Comparison of ENCODE assay signal across 26 cellular contexts in the genomic region with DNA sequence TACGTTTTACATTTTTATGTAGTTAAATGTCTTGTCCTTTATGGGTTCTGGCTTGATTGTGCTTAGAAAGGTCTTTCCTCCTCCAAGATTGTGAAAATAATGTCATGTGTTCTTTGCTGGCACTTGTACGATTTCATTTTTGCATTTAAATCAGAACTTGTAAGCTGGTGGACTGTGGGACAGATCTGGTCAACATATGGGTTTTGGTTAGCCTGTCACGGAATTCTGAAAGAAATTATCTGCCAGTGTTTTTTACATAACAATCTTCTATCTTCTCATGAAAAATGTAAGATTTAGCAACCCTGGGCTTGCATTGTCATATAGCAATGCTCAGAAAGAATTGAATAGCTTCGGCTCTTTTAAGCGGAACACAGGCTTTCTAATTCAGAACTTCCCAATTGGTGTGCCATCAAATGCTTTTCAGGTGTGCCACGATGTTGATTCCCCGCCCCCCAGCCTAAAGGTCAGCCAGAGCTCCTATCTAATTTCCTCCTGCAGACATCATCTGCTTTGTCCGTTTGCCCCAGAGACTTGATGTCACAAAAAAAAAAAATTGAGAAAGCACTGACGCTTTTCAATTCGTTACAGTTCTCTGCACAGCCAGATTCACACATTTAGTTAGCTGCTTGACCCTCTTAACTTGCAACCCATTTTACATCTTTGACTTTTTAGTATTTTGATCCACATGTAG. TPM values are rescaled to one million over a fixed set of nuclear protein-coding genes. Genes with fewer than 3 reads are reported as not detected.
A peak's percentile ranks its signal among the peaks of the same experiment; 100 is the strongest.
DNase-seq lines count a peak whose midpoint lies in the region; ATAC-seq and TF ChIP-seq lines count a peak whose summit lies in the region.
"Had no signal": no experiment of that assay in that cellular context is flagged by ENCODE, and none has a peak within 500 bp of the region (broad histone marks: within the 10 kb centered on the region; RNA-seq: fewer than 3 reads in every experiment).

No MANE protein-coding gene starts in this region.

- no peak overlapping the region for H2AFZ ChIP-seq in neuronal stem cell (ENCODE audit: low read length)

- no peak overlapping the region for H4K91ac ChIP-seq in neuronal stem cell (ENCODE audit: low read depth, low read length, poor library complexity)

- H3K9ac ChIP-seq in BLaER1 treated with 17β-estradiol and CSF1 and Interleukin-3, amounts not matched to agents 10 nM and 100 nM = peak overlapping the region in 9 of 11 experiments; percentile 6 to 62 (median 35); a peak in 12 of 22 replicates
- H3K9ac ChIP-seq in endodermal cell (ENCODE audit: extremely low read depth, low read length, poor library complexity, severe bottlenecking) (no peak overlapping the region), neuronal stem cell (ENCODE audit: low read depth, low read length, poor library complexity) (no peak overlapping the region)

- H3K9me3 Mint-ChIP-seq in endodermal cell = no peaks in the 10 kb centered on the region
- H3K9me3 Mint-ChIP-seq: activated T-cell treated with anti-CD3 and anti-CD28 coated beads, Interleukin-2, amount 50 U/mL, for 4 hours; CD4-positive, CD25-positive, alpha-beta regulatory T cell; dendritic cell treated with granulocyte-macrophage colony-stimulating factor and Interleukin-4, amounts not matched to agents 40 ng/mL and 50 ng/mL, for 4 days had no signal

- no peak overlapping the region for H3K4me3 Mint-ChIP-seq in endodermal cell
- H3K4me3 Mint-ChIP-seq: activated T-cell treated with anti-CD3 and anti-CD28 coated beads, Interleukin-2, amount 50 U/mL, for 4 hours; CD4-positive, CD25-positive, alpha-beta regulatory T cell; dendritic cell treated with granulocyte-macrophage colony-stimulating factor and Interleukin-4, amounts not matched to agents 40 ng/mL and 50 ng/mL, for 4 days had no signal

- H3K14ac ChIP-seq in neuronal stem cell (ENCODE audit: low read length) = no peak overlapping the region

- H4K20me1 ChIP-seq in BLaER1 treated with 17β-estradiol and CSF1 and Interleukin-3, amounts not matched to agents 10 nM and 100 nM = peaks cover 0 to 72% (median 0%) of the 10 kb centered on the region in 11 experiments; a peak in 5 of 22 replicates

- peaks cover 52 to 94% (median 70%) of the 10 kb centered on the region in 10 experiments for H3K4me1 ChIP-seq in BLaER1 treated with 17β-estradiol and CSF1 and Interleukin-3, amounts not matched to agents 10 nM and 100 nM
- H3K4me1 ChIP-seq in endodermal cell (ENCODE audit: control insufficient read depth, insufficient read depth, low read length) = peaks cover 6% of the 10 kb centered on the region
- peaks cover 12 to 26% of the 10 kb centered on the region in 2 donors for H3K4me1 ChIP-seq in neuronal stem cell (ENCODE audit: control insufficient read depth in 2 of 2, insufficient read depth in 1 of 2, low read depth in 1 of 2, low read length in 2 of 2)

- H3K36me3 ChIP-seq in BLaER1 treated with 17β-estradiol and CSF1 and Interleukin-3, amounts not matched to agents 10 nM and 100 nM = peaks cover 22 to 77% (median 43%) of the 10 kb centered on the region in 11 experiments; a peak in 21 of 22 replicates
- H3K36me3 ChIP-seq in endodermal cell (ENCODE audit: control insufficient read depth, insufficient read depth, low read length) (peaks cover 38% of the 10 kb centered on the region), neuronal stem cell (replicated peaks in 1 of 2; ENCODE audit: control insufficient read depth in 2 of 2, insufficient read depth in 2 of 2, low read length in 2 of 2) (no peaks in the 10 kb centered on the region)
- H3K36me3 ChIP-seq: cardiac muscle cell had no signal

- peak overlapping the region in 8 of 11 experiments; percentile 26 to 70 (median 48); a peak in 15 of 22 replicates for H3K27ac ChIP-seq in BLaER1 treated with 17β-estradiol and CSF1 and Interleukin-3, amounts not matched to agents 10 nM and 100 nM
- peak overlapping the region; percentile 66 for H3K27ac ChIP-seq in endodermal cell (ENCODE audit: low read depth, low read length)
- H3K27ac ChIP-seq in neuronal stem cell (replicated peaks; ENCODE audit: low read length) = peak overlapping the region; percentile 52
- H3K27ac ChIP-seq: cardiac muscle cell, psoas muscle, stomach had no signal

- H2BK5ac ChIP-seq in neuronal stem cell (ENCODE audit: low read length) = no peak overlapping the region

- H2AK5ac ChIP-seq in neuronal stem cell (ENCODE audit: low read depth, low read length) = no peak overlapping the region

- ATAC-seq in HG02571 (IDR thresholded peaks at IDR 0.05; ENCODE audit: unreplicated experiment) (no peak), HG02610 (IDR thresholded peaks at IDR 0.05; ENCODE audit: unreplicated experiment) (no peak), GM19455 (IDR thresholded peaks at IDR 0.05; ENCODE audit: unreplicated experiment) (no peak)
- ATAC-seq: activated T-cell treated with anti-CD3 and anti-CD28 coated beads, Interleukin-2, amount 50 U/mL, for 4 hours; HCT116 had no signal

- H3K4me3 ChIP-seq in BLaER1 treated with 17β-estradiol and CSF1 and Interleukin-3, amounts not matched to agents 10 nM and 100 nM = peak overlapping the region in 3 of 10 experiments; percentile 6 to 35 (median 15); a peak in 3 of 20 replicates
- no peak overlapping the region for H3K4me3 ChIP-seq in endodermal cell (ENCODE audit: low read length)
- H3K4me3 ChIP-seq in neuronal stem cell (ENCODE audit: low read length in 2 of 2) = no peak overlapping the region
- H3K4me3 ChIP-seq: cardiac muscle cell, lung, psoas muscle, smooth muscle cell, stomach had no signal

- no peak overlapping the region for H3K27ac Mint-ChIP-seq in endodermal cell
- H3K27ac Mint-ChIP-seq: dendritic cell treated with granulocyte-macrophage colony-stimulating factor and Interleukin-4, amounts not matched to agents 40 ng/mL and 50 ng/mL, for 4 days had no signal

- peak overlapping the region; percentile 40 to 83 (median 67) for H3K4me2 ChIP-seq in BLaER1 treated with 17β-estradiol and CSF1 and Interleukin-3, amounts not matched to agents 10 nM and 100 nM
- H3K4me2 ChIP-seq in neuronal stem cell (ENCODE audit: insufficient read depth, low read length, poor library complexity, severe bottlenecking) = no peak overlapping the region
- H3K4me2 ChIP-seq: smooth muscle cell had no signal

- H2BK120ac ChIP-seq in neuronal stem cell (ENCODE audit: low read depth, low read length) = no peak overlapping the region

- peaks cover 4% of the 10 kb centered on the region for H3K79me1 ChIP-seq in neuronal stem cell (ENCODE audit: low read depth, low read length)

- no peak overlapping the region for H2BK12ac ChIP-seq in neuronal stem cell (ENCODE audit: low read length)

- no peak overlapping the region for H4K8ac ChIP-seq in neuronal stem cell (ENCODE audit: low read depth, low read length)

- H3K4me1 Mint-ChIP-seq in endodermal cell = peaks cover 47% of the 10 kb centered on the region

- H3K23ac ChIP-seq in neuronal stem cell (ENCODE audit: low read depth, low read length, poor library complexity) = no peak overlapping the region

- DNase-seq in NAMALWA (ENCODE audit: low spot score) (peak; percentile 57), endodermal cell (no peak), neuronal stem cell (ENCODE audit: low spot score) (no peak)
- no peak for DNase-seq in effector CD4-positive, alpha-beta T cell
- DNase-seq: activated CD4-positive, alpha-beta T cell treated with anti-CD3 and anti-CD28 coated beads for 1 hour; activated naive CD4-positive, alpha-beta T cell treated with Interleukin-2 at 50 U/mL for 16 hours; activated T-cell treated with anti-CD3 and anti-CD28 coated beads, Interleukin-2, amount 50 U/mL, for 4 hours; amniotic stem cell; CD4-positive, CD25-positive, alpha-beta regulatory T cell; hippocampal formation; islet precursor cell; NCI-H1092 treated with DMSO at 0.1 percent for 48 hours; NCI-H1930; psoas muscle; stimulated activated CD4-positive, alpha-beta T cell treated with anti-CD3 and anti-CD28 coated beads, Interleukin-2, amount 100 ng/mL, for 48 hours; stomach had no signal

- no peaks in the 10 kb centered on the region for H3K27me3 Mint-ChIP-seq in endodermal cell (ENCODE audit: insufficient read depth)
- H3K27me3 Mint-ChIP-seq: CD4-positive, CD25-positive, alpha-beta regulatory T cell; dendritic cell treated with granulocyte-macrophage colony-stimulating factor and Interleukin-4, amounts not matched to agents 40 ng/mL and 50 ng/mL, for 4 days had no signal

- H3K27me3 ChIP-seq in BLaER1 treated with 17β-estradiol and CSF1 and Interleukin-3, amounts not matched to agents 10 nM and 100 nM = no peaks in the 10 kb centered on the region
- H3K27me3 ChIP-seq in endodermal cell (ENCODE audit: control insufficient read depth, insufficient read depth, low read length, poor library complexity, severe bottlenecking) (no peaks in the 10 kb centered on the region), neuronal stem cell (ENCODE audit: control insufficient read depth in 3 of 3, insufficient read depth in 3 of 3, low read depth in 1 of 3, low read length in 3 of 3) (no peaks in the 10 kb centered on the region)
- H3K27me3 ChIP-seq: cardiac muscle cell, stomach had no signal

- H3K9me3 ChIP-seq in BLaER1 treated with 17β-estradiol and CSF1 and Interleukin-3, amounts not matched to agents 10 nM and 100 nM (replicated peaks in 1 of 11) = no peaks in the 10 kb centered on the region
- H3K9me3 ChIP-seq in endodermal cell (ENCODE audit: control insufficient read depth, low read length) (no peaks in the 10 kb centered on the region), neuronal stem cell (replicated peaks in 1 of 2; ENCODE audit: control insufficient read depth in 2 of 2, insufficient read depth in 1 of 2, low read depth in 1 of 2, low read length in 2 of 2) (no peaks in the 10 kb centered on the region)
- H3K9me3 ChIP-seq: psoas muscle, stomach had no signal

- 68 to 71% methylated on average over 8 to 10 of the region's 10 CpGs for WGBS in endodermal cell (ENCODE audit: insufficient coverage in 1 of 2, insufficient read length in 1 of 2), 2 experiments
- no CpG with 5 or more reads among the region's 10 CpGs for WGBS in neuronal stem cell (ENCODE audit: extremely low coverage in 2 of 2, insufficient read length in 2 of 2, insufficient replicate concordance in 1 of 2), 2 donors

- no peak overlapping the region for H3K18ac ChIP-seq in neuronal stem cell (ENCODE audit: low read length)

- H3K36me3 Mint-ChIP-seq in endodermal cell (ENCODE audit: low read depth) = peaks cover 41% of the 10 kb centered on the region

- TF ChIP-seq CTCF in endodermal cell (conservative IDR thresholded peaks at IDR 0.05) = no peak

- H2BK15ac ChIP-seq in neuronal stem cell (ENCODE audit: low read length) = no peak overlapping the region

- H3K4ac ChIP-seq in neuronal stem cell (ENCODE audit: low read length) = no peak overlapping the region

RNA-seq across cellular contexts. Expression of gene AFF1, which starts 16.2 kb away (rescaled TPM):
- 100 to 1,000 TPM; 134 to 171 TPM for total RNA-seq in endodermal cell
- 30.2 TPM for polyA plus RNA-seq in endodermal cell (2013, experiment 1 of 2)
- polyA plus RNA-seq in endodermal cell (2013, experiment 2 of 2) = 31.3 TPM
- 21.2 TPM for polyA plus RNA-seq in neuronal stem cell (2013, experiment 1 of 2)
- 23.7 TPM for polyA plus RNA-seq in neuronal stem cell (2013, experiment 2 of 2)

RNA-seq across cellular contexts. Expression of gene C4orf36, which starts 58.8 kb away (rescaled TPM):
- 1 to 10 TPM; 2.2 to 3.7 TPM for total RNA-seq in endodermal cell
- 2.2 TPM for polyA plus RNA-seq in endodermal cell (2013, experiment 1 of 2)
- 2.2 TPM for polyA plus RNA-seq in endodermal cell (2013, experiment 2 of 2)
- 1.6 TPM for polyA plus RNA-seq in neuronal stem cell (2013, experiment 1 of 2)
- 2.2 TPM for polyA plus RNA-seq in neuronal stem cell (2013, experiment 2 of 2)
- total RNA-seq: activated T-cell treated with anti-CD3 and anti-CD28 coated beads, Interleukin-2, amount 50 U/mL, for 4 hours; cardiac muscle cell; CD4-positive, CD25-positive, alpha-beta regulatory T cell had no signal
- polyA plus RNA-seq: CD4-positive, CD25-positive, alpha-beta regulatory T cell; endothelial cell of umbilical vein; smooth muscle cell had no signal

Comparison
In these comparisons a context has a peak if more than half of its experiments do, and no peak if none do; other contexts are left out.
1. H3K9ac ChIP-seq: peak in BLaER1 treated with 17β-estradiol and CSF1 and Interleukin-3, amounts not matched to agents 10 nM and 100 nM (9 of 11); none in endodermal cell (single experiment) and neuronal stem cell (single experiment).
2. Peak in every context shown above with its lines, with median percentiles within 50 percentile points of each other: H3K27ac ChIP-seq.